21 cellular contexts compared by ENCODE assay signal in the genomic region with DNA sequence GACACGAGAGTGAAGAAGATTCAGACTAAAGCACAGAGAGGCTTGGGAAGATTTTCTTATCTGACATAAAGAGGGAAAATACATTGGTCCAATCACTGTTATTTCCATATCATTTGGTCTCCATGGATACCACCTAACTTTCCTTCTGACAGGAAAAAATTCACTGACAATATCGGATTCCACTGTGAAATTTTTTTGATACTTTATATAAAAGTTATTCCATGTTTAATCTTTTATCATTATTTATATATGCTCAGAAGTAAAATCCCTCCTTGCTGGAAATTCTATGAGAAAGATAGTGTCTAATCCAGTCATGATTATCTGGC. TPM values are rescaled to one million over a fixed set of nuclear protein-coding genes. Genes with fewer than 3 reads are reported as not detected.
DNase-seq lines count a peak whose midpoint lies in the region; ATAC-seq and TF ChIP-seq lines count a peak whose summit lies in the region.
"Had no signal": no experiment of that assay in that cellular context is flagged by ENCODE, and none has a peak within 500 bp of the region (broad histone marks: within the 10 kb centered on the region; RNA-seq: fewer than 3 reads in every experiment).

No MANE protein-coding gene starts in this region.

- H3K4me3 Mint-ChIP-seq in activated CD8-positive, alpha-beta T cell treated with anti-CD3 and anti-CD28 coated beads for 36 hours = no peak overlapping the region
- H3K4me3 Mint-ChIP-seq in activated CD8-positive, alpha-beta T cell treated with anti-CD3 and anti-CD28 coated beads, Interleukin-2, amount 10 ng/mL, durations not matched to agents 7 days and 5 days = no peak overlapping the region
- H3K4me3 Mint-ChIP-seq in effector memory CD8-positive, alpha-beta T cell = no peak overlapping the region
- peak overlapping the region; percentile 59 to 70 for H3K4me3 Mint-ChIP-seq in stimulated activated naive B cell treated with anti-CD40 and anti-IgM and Interleukin-4, amounts not matched to agents 10 μg/mL and 1 μg/mL and 100 μg/mL, for 72 hours

- H3K4me1 ChIP-seq in OCI-LY3 (ENCODE audit: low read length) = peaks cover 23% of the 10 kb centered on the region

- no peaks in the 10 kb centered on the region for H3K9me3 Mint-ChIP-seq in activated CD8-positive, alpha-beta T cell treated with anti-CD3 and anti-CD28 coated beads for 36 hours
- H3K9me3 Mint-ChIP-seq in activated CD8-positive, alpha-beta T cell treated with anti-CD3 and anti-CD28 coated beads, Interleukin-2, amount 10 ng/mL, durations not matched to agents 7 days and 5 days (ENCODE audit: insufficient read depth) = no peaks in the 10 kb centered on the region
- no peaks in the 10 kb centered on the region for H3K9me3 Mint-ChIP-seq in effector memory CD8-positive, alpha-beta T cell
- no peaks in the 10 kb centered on the region for H3K9me3 Mint-ChIP-seq in stimulated activated naive B cell treated with anti-CD40 and anti-IgM and Interleukin-4, amounts not matched to agents 10 μg/mL and 1 μg/mL and 100 μg/mL, for 72 hours

- POLR2A ChIA-PET in activated CD8-positive, alpha-beta T cell treated with anti-CD3 and anti-CD28 coated beads for 36 hours (lab: Charles Lee) = interaction anchor here (0.6 kb wide), 1 partner anchor 11 kb away, joined by 3 read pairs; no protein-coding TSS in a partner anchor
- POLR2A ChIA-PET in activated CD8-positive, alpha-beta T cell treated with anti-CD3 and anti-CD28 coated beads, Interleukin-2, amount 10 ng/mL, durations not matched to agents 7 days and 5 days (lab: Charles Lee) = no interaction called here

- H3K27ac ChIP-seq in OCI-LY3 (ENCODE audit: low read length) = no peak overlapping the region
- H3K27ac ChIP-seq: C4-2B had no signal

- no peak overlapping the region for H3K9ac ChIP-seq in OCI-LY3 (ENCODE audit: low read length)

- H3K4me2 ChIP-seq in OCI-LY3 (ENCODE audit: low read length) = peak overlapping the region; percentile 78; the same call in 1 of the 2 replicates

- no peak overlapping the region for H3K4me3 ChIP-seq in OCI-LY3 (ENCODE audit: low read length)
- H3K4me3 ChIP-seq: HAP-1, skin epidermis, tibial nerve had no signal

- peaks cover 41% of the 10 kb centered on the region; the same call in 1 of the 2 replicates for H4K20me1 ChIP-seq in OCI-LY3 (ENCODE audit: insufficient read depth, low read length)

- no peak for DNase-seq in activated CD8-positive, alpha-beta T cell treated with anti-CD3 and anti-CD28 coated beads for 36 hours
- no peak for DNase-seq in activated CD8-positive, alpha-beta T cell treated with anti-CD3 and anti-CD28 coated beads, Interleukin-2, amount 10 ng/mL, durations not matched to agents 7 days and 5 days
- no peak for DNase-seq in effector memory CD8-positive, alpha-beta T cell
- DNase-seq in stimulated activated naive B cell treated with anti-CD40 and anti-IgM and Interleukin-4, amounts not matched to agents 10 μg/mL and 1 μg/mL and 100 μg/mL, for 72 hours = no peak
- DNase-seq: activated effector memory CD4-positive, alpha-beta T cell treated with anti-CD3 and anti-CD28 coated beads, Interleukin-2, amount 50 U/mL, for 16 hours; aorta; cerebellar nuclear complex; DMS79 treated with DMSO at 0.1 percent for 48 hours; NCI-H1105 treated with DMSO at 0.1 percent for 48 hours; NCI-H2171; NCI-H774; T-helper 1 cell had no signal

- H3K36me3 ChIP-seq in OCI-LY3 (replicated peaks; ENCODE audit: low read depth, low read length) = no peaks in the 10 kb centered on the region
- H3K36me3 ChIP-seq: HAP-1, tibial nerve had no signal

- no peak overlapping the region for H2AFZ ChIP-seq in OCI-LY3 (ENCODE audit: low read depth, low read length)

- CTCF ChIA-PET in activated CD8-positive, alpha-beta T cell treated with anti-CD3 and anti-CD28 coated beads for 36 hours (lab: Charles Lee) = interaction anchor here (0.6 kb wide), 1 partner anchor 203 kb away, joined by 3 read pairs; no protein-coding TSS in a partner anchor
- CTCF ChIA-PET in activated CD8-positive, alpha-beta T cell treated with anti-CD3 and anti-CD28 coated beads, Interleukin-2, amount 10 ng/mL, durations not matched to agents 7 days and 5 days (lab: Charles Lee) = no interaction called here

- intact Hi-C loops in activated CD8-positive, alpha-beta T cell treated with anti-CD3 and anti-CD28 coated beads for 36 hours (cut with micrococcal nuclease) = loop anchor here (5.0 kb wide), 2 partner anchors 177 to 188 kb away; a partner anchor contains a TSS

- TF ChIP-seq CTCF in activated CD8-positive, alpha-beta T cell treated with anti-CD3 and anti-CD28 coated beads for 36 hours (IDR thresholded peaks at IDR 0.05) = no peak
- no peak for TF ChIP-seq CTCF in OCI-LY3 (IDR thresholded peaks at IDR 0.05; ENCODE audit: low read depth, low read length)

- no peaks in the 10 kb centered on the region for H3K27me3 Mint-ChIP-seq in activated CD8-positive, alpha-beta T cell treated with anti-CD3 and anti-CD28 coated beads for 36 hours
- H3K27me3 Mint-ChIP-seq in activated CD8-positive, alpha-beta T cell treated with anti-CD3 and anti-CD28 coated beads, Interleukin-2, amount 10 ng/mL, durations not matched to agents 7 days and 5 days (ENCODE audit: low read depth) = no peaks in the 10 kb centered on the region
- H3K27me3 Mint-ChIP-seq in effector memory CD8-positive, alpha-beta T cell = no peaks in the 10 kb centered on the region
- no peaks in the 10 kb centered on the region for H3K27me3 Mint-ChIP-seq in stimulated activated naive B cell treated with anti-CD40 and anti-IgM and Interleukin-4, amounts not matched to agents 10 μg/mL and 1 μg/mL and 100 μg/mL, for 72 hours

- peaks cover 33% of the 10 kb centered on the region for H3K36me3 Mint-ChIP-seq in activated CD8-positive, alpha-beta T cell treated with anti-CD3 and anti-CD28 coated beads for 36 hours (ENCODE audit: low read depth)
- peaks cover 40% of the 10 kb centered on the region for H3K36me3 Mint-ChIP-seq in activated CD8-positive, alpha-beta T cell treated with anti-CD3 and anti-CD28 coated beads, Interleukin-2, amount 10 ng/mL, durations not matched to agents 7 days and 5 days (ENCODE audit: low read depth)
- peaks cover 58% of the 10 kb centered on the region for H3K36me3 Mint-ChIP-seq in effector memory CD8-positive, alpha-beta T cell (ENCODE audit: insufficient read depth)
- peaks cover 28 to 42% of the 10 kb centered on the region in 2 donors for H3K36me3 Mint-ChIP-seq in stimulated activated naive B cell treated with anti-CD40 and anti-IgM and Interleukin-4, amounts not matched to agents 10 μg/mL and 1 μg/mL and 100 μg/mL, for 72 hours

- no peaks in the 10 kb centered on the region for H3K9me3 ChIP-seq in OCI-LY3 (ENCODE audit: insufficient read depth, low read length)
- H3K9me3 ChIP-seq: HAP-1, tibial nerve had no signal

- H3K79me2 ChIP-seq in OCI-LY3 (ENCODE audit: low read length) = peaks cover 95% of the 10 kb centered on the region

- H3K27me3 ChIP-seq in OCI-LY3 (ENCODE audit: low read depth, low read length) = no peaks in the 10 kb centered on the region
- H3K27me3 ChIP-seq: tibial nerve had no signal

- H3K27ac Mint-ChIP-seq in activated CD8-positive, alpha-beta T cell treated with anti-CD3 and anti-CD28 coated beads for 36 hours = peak overlapping the region; percentile 61
- no peak overlapping the region for H3K27ac Mint-ChIP-seq in activated CD8-positive, alpha-beta T cell treated with anti-CD3 and anti-CD28 coated beads, Interleukin-2, amount 10 ng/mL, durations not matched to agents 7 days and 5 days
- peak overlapping the region; percentile 81 to 85 for H3K27ac Mint-ChIP-seq in effector memory CD8-positive, alpha-beta T cell
- H3K27ac Mint-ChIP-seq in stimulated activated naive B cell treated with anti-CD40 and anti-IgM and Interleukin-4, amounts not matched to agents 10 μg/mL and 1 μg/mL and 100 μg/mL, for 72 hours = peak overlapping the region; percentile 91

- ATAC-seq in activated CD8-positive, alpha-beta T cell treated with anti-CD3 and anti-CD28 coated beads for 36 hours = no peak
- no peak for ATAC-seq in activated CD8-positive, alpha-beta T cell treated with anti-CD3 and anti-CD28 coated beads, Interleukin-2, amount 10 ng/mL, durations not matched to agents 7 days and 5 days
- no peak for ATAC-seq in effector memory CD8-positive, alpha-beta T cell (replicated peaks)
- ATAC-seq in stimulated activated naive B cell treated with anti-CD40 and anti-IgM and Interleukin-4, amounts not matched to agents 10 μg/mL and 1 μg/mL and 100 μg/mL, for 72 hours (replicated peaks) = no peak
- ATAC-seq in GM21390 (IDR thresholded peaks at IDR 0.05; ENCODE audit: unreplicated experiment) (no peak), esophagus mucosa (no peak), HG02798 (IDR thresholded peaks at IDR 0.05; ENCODE audit: poor library complexity, unreplicated experiment) (no peak)
- ATAC-seq: left lobe of liver had no signal

- H3K4me1 Mint-ChIP-seq in activated CD8-positive, alpha-beta T cell treated with anti-CD3 and anti-CD28 coated beads for 36 hours (ENCODE audit: low read depth) = peaks cover 47% of the 10 kb centered on the region
- peaks cover 44% of the 10 kb centered on the region for H3K4me1 Mint-ChIP-seq in activated CD8-positive, alpha-beta T cell treated with anti-CD3 and anti-CD28 coated beads, Interleukin-2, amount 10 ng/mL, durations not matched to agents 7 days and 5 days (ENCODE audit: low read depth)
- H3K4me1 Mint-ChIP-seq in effector memory CD8-positive, alpha-beta T cell (ENCODE audit: low read depth in 2 of 2) = peaks cover 42 to 59% of the 10 kb centered on the region in 2 donors
- H3K4me1 Mint-ChIP-seq in stimulated activated naive B cell treated with anti-CD40 and anti-IgM and Interleukin-4, amounts not matched to agents 10 μg/mL and 1 μg/mL and 100 μg/mL, for 72 hours = peaks cover 31 to 69% of the 10 kb centered on the region in 2 donors

RNA-seq across cellular contexts. Expression of a gene that starts 3.6 kb away (rescaled TPM):
- 10 to 100 TPM; 48.1 to 56.4 TPM for total RNA-seq in activated CD8-positive, alpha-beta T cell treated with anti-CD3 and anti-CD28 coated beads for 36 hours
- 10 to 100 TPM; 59.7 to 65.3 TPM for total RNA-seq in activated CD8-positive, alpha-beta T cell treated with anti-CD3 and anti-CD28 coated beads, Interleukin-2, amount 10 ng/mL, durations not matched to agents 7 days and 5 days
- 19.1 TPM for total RNA-seq in esophagus mucosa

Comparison
In these comparisons a context has a peak if more than half of its experiments do, and no peak if none do; other contexts are left out.
1. H3K4me3 Mint-ChIP-seq: peak in stimulated activated naive B cell treated with anti-CD40 and anti-IgM and Interleukin-4, amounts not matched to agents 10 μg/mL and 1 μg/mL and 100 μg/mL, for 72 hours (2 of 2); none in activated CD8-positive, alpha-beta T cell treated with anti-CD3 and anti-CD28 coated beads for 36 hours (single experiment), activated CD8-positive, alpha-beta T cell treated with anti-CD3 and anti-CD28 coated beads, Interleukin-2, amount 10 ng/mL, durations not matched to agents 7 days and 5 days (single experiment) and effector memory CD8-positive, alpha-beta T cell (0 of 2).